ENCODE assay signal across 10 cellular contexts in the genomic region with DNA sequence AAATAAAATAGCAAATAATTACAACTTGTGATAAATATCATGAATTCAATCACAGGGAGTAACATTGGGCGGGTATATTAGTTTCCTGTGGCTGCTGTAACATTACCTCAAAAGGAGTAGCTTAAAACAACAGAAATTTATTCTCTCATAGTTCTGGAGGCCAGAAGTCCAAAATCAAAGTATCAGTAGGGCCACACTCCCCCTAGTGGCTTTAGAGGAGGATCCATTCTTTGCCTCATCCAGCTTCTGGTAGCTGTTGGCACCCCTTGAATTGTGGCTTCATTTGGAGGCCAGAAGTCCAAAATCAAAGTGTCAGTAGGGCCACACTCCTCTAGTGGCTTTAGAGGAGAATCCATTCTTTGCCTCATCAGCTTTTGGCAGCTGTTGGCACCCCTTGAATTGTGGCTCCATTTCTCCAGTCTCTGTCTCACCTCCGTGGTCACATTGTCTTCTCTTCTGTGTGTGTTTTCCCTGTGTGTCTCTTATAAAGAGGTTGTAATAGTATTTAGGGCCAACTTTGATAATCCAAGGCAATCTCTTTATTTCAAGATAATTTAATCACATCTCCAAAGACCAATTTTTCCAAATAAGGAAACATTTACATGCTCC. TPM values are rescaled to one million over a fixed set of nuclear protein-coding genes. Genes with fewer than 3 reads are reported as not detected.
A peak's percentile ranks its signal among the peaks of the same experiment; 100 is the strongest.
DNase-seq lines count a peak whose midpoint lies in the region; ATAC-seq, FAIRE-seq and TF ChIP-seq lines count a peak whose summit lies in the region.
"Had no signal": no experiment of that assay in that cellular context is flagged by ENCODE, and none has a peak within 500 bp of the region (broad histone marks: within the 10 kb centered on the region; RNA-seq: fewer than 3 reads in every experiment).

No MANE protein-coding gene starts in this region.

- H3K4me3 ChIP-seq in GM23338, result no peak overlapping the region

- no peak overlapping the region for H3K4me2 ChIP-seq in GM23338

- no peaks in the 10 kb centered on the region for H3K36me3 ChIP-seq in GM23338 (ENCODE audit: insufficient read depth)

- H3K4me3 Mint-ChIP-seq in GM23338, result no peak overlapping the region
- no peak overlapping the region for H3K4me3 Mint-ChIP-seq in activated naive CD8-positive, alpha-beta T cell treated with anti-CD3 and anti-CD28 coated beads for 36 hours
- H3K4me3 Mint-ChIP-seq: T-helper 1 cell treated with Interleukin-12 subunit alpha and Interleukin-12 subunit beta and Interleukin-4 antibody, amounts not matched to agents 30 μg/mL and 1 μg/mL, for 36 hours had no signal

- no peaks in the 10 kb centered on the region for H3K79me2 ChIP-seq in GM23338 (replicated peaks; ENCODE audit: insufficient read depth)

- peaks cover 8% of the 10 kb centered on the region for H3K4me1 Mint-ChIP-seq in GM23338
- peaks cover 11% of the 10 kb centered on the region for H3K4me1 Mint-ChIP-seq in activated naive CD8-positive, alpha-beta T cell treated with anti-CD3 and anti-CD28 coated beads for 36 hours

- no peak overlapping the region for H3K27ac ChIP-seq in GM23338 (ENCODE audit: low read depth)

- no peak overlapping the region for H3K27ac Mint-ChIP-seq in GM23338
- H3K27ac Mint-ChIP-seq in activated naive CD8-positive, alpha-beta T cell treated with anti-CD3 and anti-CD28 coated beads for 36 hours, result no peak overlapping the region
- H3K27ac Mint-ChIP-seq: T-helper 1 cell treated with Interleukin-12 subunit alpha and Interleukin-12 subunit beta and Interleukin-4 antibody, amounts not matched to agents 30 μg/mL and 1 μg/mL, for 36 hours had no signal

- no peaks in the 10 kb centered on the region for H3K9me2 ChIP-seq in GM23338 (ENCODE audit: insufficient read depth)

- H4K20me1 ChIP-seq in GM23338 (replicated peaks; ENCODE audit: insufficient read depth), result no peaks in the 10 kb centered on the region

- TF ChIP-seq CTCF in GM23338 (conservative IDR thresholded peaks at IDR 0.05; ENCODE audit: low read depth in 2 of 2), result peak; percentile 73 to 78

- H3F3A ChIP-seq in GM23338 (replicated peaks; ENCODE audit: low read depth), result no peaks in the 10 kb centered on the region

- no peaks in the 10 kb centered on the region for H3K36me3 Mint-ChIP-seq in GM23338 (ENCODE audit: low read depth)
- H3K36me3 Mint-ChIP-seq in activated naive CD8-positive, alpha-beta T cell treated with anti-CD3 and anti-CD28 coated beads for 36 hours, result no peaks in the 10 kb centered on the region

- peaks cover 3% of the 10 kb centered on the region; the same call in 1 of the 3 replicates for H3K9me3 Mint-ChIP-seq in GM23338
- H3K9me3 Mint-ChIP-seq in activated naive CD8-positive, alpha-beta T cell treated with anti-CD3 and anti-CD28 coated beads for 36 hours, result no peaks in the 10 kb centered on the region
- H3K9me3 Mint-ChIP-seq: T-helper 1 cell treated with Interleukin-12 subunit alpha and Interleukin-12 subunit beta and Interleukin-4 antibody, amounts not matched to agents 30 μg/mL and 1 μg/mL, for 36 hours had no signal

- H3K4me1 ChIP-seq in GM23338 (ENCODE audit: insufficient read depth), result peaks cover 14% of the 10 kb centered on the region

- no peak overlapping the region for H2AFZ ChIP-seq in GM23338

- peak; percentile 5 for DNase-seq in COR-L47 (lab: John Stamatoyannopoulos, UW)
- DNase-seq in GM23338 (ENCODE audit: low spot score), result peak; percentile 77
- peak; percentile 11 to 33 for DNase-seq in SW 1271 (lab: John Stamatoyannopoulos, UW)
- peak; percentile 25 for DNase-seq in iPS-NIHi7 (ENCODE audit: extremely low spot score)
- DNase-seq in activated naive CD8-positive, alpha-beta T cell treated with anti-CD3 and anti-CD28 coated beads for 36 hours, result no peak
- DNase-seq in ureter (ENCODE audit: low spot score), result no peak
- DNase-seq in frontal cortex (ENCODE audit: low spot score in 2 of 2), result no peak
- DNase-seq: right cardiac atrium had no signal

- FAIRE-seq in frontal cortex (lab: Jason Lieb, UNC), result no peak

- ATAC-seq in GM23338 (peak; percentile 9; the same call in 2 of the 3 replicates), HG02870 (IDR thresholded peaks at IDR 0.05; ENCODE audit: unreplicated experiment) (no peak)

- no peaks in the 10 kb centered on the region; the same call in 1 of the 2 replicates for H3K27me3 ChIP-seq in GM23338 (ENCODE audit: insufficient read depth)

- H3K27me3 Mint-ChIP-seq in GM23338 (ENCODE audit: insufficient read depth, low read depth, poor library complexity), result no peaks in the 10 kb centered on the region
- H3K27me3 Mint-ChIP-seq in activated naive CD8-positive, alpha-beta T cell treated with anti-CD3 and anti-CD28 coated beads for 36 hours, result no peaks in the 10 kb centered on the region

TF ChIP-seq in GM23338, 12 proteins besides CTCF, POLR2A, EP300 and RAD21 (continues in another document):
- TF ChIP-seq JUNB (IDR thresholded peaks at IDR 0.05; ENCODE audit: unreplicated experiment) (no peak), REST (IDR thresholded peaks at IDR 0.05; ENCODE audit: unreplicated experiment) (no peak), CREB1 (CRISPR knock-in tag; IDR thresholded peaks at IDR 0.05; ENCODE audit: low read depth) (no peak), STAT1 (IDR thresholded peaks at IDR 0.05; ENCODE audit: unreplicated experiment) (no peak)

RNA-seq across cellular contexts. Expression of gene CFAP20DC, which starts 3.1 kb away (rescaled TPM):
- total RNA-seq in GM23338 (2014; rRNA removed; shearing (Covaris generic)), result 11.4 and 14.2 TPM in 2 replicates
- 4.9 and 7.4 TPM in 2 replicates for polyA plus RNA-seq in GM23338 (2016; fragmentation: Nextera tagmentation; extraction: Ambion mirVana)
- 1 to 10 TPM; 1.6 to 2.4 TPM for total RNA-seq in activated naive CD8-positive, alpha-beta T cell treated with anti-CD3 and anti-CD28 coated beads for 36 hours
- 0.18 TPM for total RNA-seq in ureter
- 2.0 TPM for total RNA-seq in frontal cortex

Comparison
In these comparisons a context has a peak if more than half of its experiments do, and no peak if none do; other contexts are left out.
1. DNase-seq: peak in COR-L47 (single experiment), GM23338 (single experiment), SW 1271 (2 of 2) and iPS-NIHi7 (single experiment); none in activated naive CD8-positive, alpha-beta T cell treated with anti-CD3 and anti-CD28 coated beads for 36 hours (single experiment), ureter (single experiment) and frontal cortex (0 of 2).